ENCODE assay signal across 8 cellular contexts in genomic region chr17:41647940-41648410, GRCh38. TPM values are rescaled to one million over a fixed set of nuclear protein-coding genes. Genes with fewer than 3 reads are reported as not detected.
DNase-seq lines count a peak whose midpoint lies in the region; ATAC-seq and TF ChIP-seq lines count a peak whose summit lies in the region.

No MANE protein-coding gene starts in this region.

- H3K27me3 ChIP-seq in OCI-LY3 (ENCODE audit: low read depth, low read length), result no peaks in the 10 kb centered on the region

- H3K4me3 ChIP-seq in OCI-LY3 (ENCODE audit: low read length) (peak overlapping the region; percentile 80), mucosa of descending colon (no peak overlapping the region)

- no peaks in the 10 kb centered on the region for H3K36me3 ChIP-seq in OCI-LY3 (replicated peaks; ENCODE audit: low read depth, low read length)
- no peaks in the 10 kb centered on the region for H3K36me3 ChIP-seq in mucosa of descending colon (ENCODE audit: low read depth)

- H3K4me1 ChIP-seq in OCI-LY3 (ENCODE audit: low read length) (no peaks in the 10 kb centered on the region), mucosa of descending colon (ENCODE audit: low read depth) (peaks cover 41% of the 10 kb centered on the region)

- H3K9ac ChIP-seq in OCI-LY3 (ENCODE audit: low read length), result peak overlapping the region; percentile 61

- peak overlapping the region; percentile 98 for H3K4me2 ChIP-seq in OCI-LY3 (ENCODE audit: low read length)

- peak overlapping the region; percentile 93 for H2AFZ ChIP-seq in OCI-LY3 (ENCODE audit: low read depth, low read length)

- no peak overlapping the region; the same call in 1 of the 2 replicates for H3K27ac ChIP-seq in OCI-LY3 (ENCODE audit: low read length)

- no peaks in the 10 kb centered on the region for H3K9me3 ChIP-seq in OCI-LY3 (ENCODE audit: insufficient read depth, low read length)
- H3K9me3 ChIP-seq in mucosa of descending colon, result no peaks in the 10 kb centered on the region

- intact Hi-C loops in mucosa of descending colon (cut with DNase I, micrococcal nuclease), result loop anchor here in 1 of 2 donors (1.0 to 10.0 kb wide), 2 partner anchors 14 to 93 kb away; no protein-coding TSS in a partner anchor

- DNase-seq in DMS153 treated with DMSO at 0.1 percent for 48 hours (lab: John Stamatoyannopoulos, UW; ENCODE audit: unreplicated experiment), result peak; percentile 68
- DNase-seq in HT1080 (ENCODE audit: low read depth), result peak; percentile 72
- peak; percentile 89 for DNase-seq in activated T-cell treated with anti-CD3 and anti-CD28 coated beads for 4 hours
- peak; percentile 71 to 86 for DNase-seq in erythroblast (lab: John Stamatoyannopoulos, UW)
- peak; percentile 90 to 96 (median 96) for DNase-seq in mucosa of descending colon
- peak; percentile 85 to 86 for DNase-seq in stimulated activated CD8-positive, alpha-beta memory T cell treated with anti-CD3 and anti-CD28 coated beads, Interleukin-2, amount 100 ng/mL, for 48 hours (ENCODE audit: low read depth in 2 of 2)

- no peak for TF ChIP-seq POLR2A in erythroblast (IDR thresholded peaks at IDR 0.05; ENCODE audit: low read length)

- peak; percentile 88 for TF ChIP-seq CTCF in OCI-LY3 (IDR thresholded peaks at IDR 0.05; ENCODE audit: low read depth, low read length)
- TF ChIP-seq CTCF in mucosa of descending colon (IDR thresholded peaks at IDR 0.05), result peak; percentile 86

- no peaks in the 10 kb centered on the region for H4K20me1 ChIP-seq in OCI-LY3 (ENCODE audit: insufficient read depth, low read length)

- H3K79me2 ChIP-seq in OCI-LY3 (ENCODE audit: low read length), result no peaks in the 10 kb centered on the region

- peak; percentile 72 for ATAC-seq in mucosa of descending colon
- ATAC-seq in HG03469 (IDR thresholded peaks at IDR 0.05; ENCODE audit: unreplicated experiment), result no peak

RNA-seq across cellular contexts. Expression of gene KRT17, which starts 23.6 kb away (rescaled TPM):
- total RNA-seq in HT1080 (2014; rRNA removed; shearing (Covaris generic)), result 0.72 and 1.6 TPM in 2 replicates
- polyA plus RNA-seq in HT1080 (2015; cell fraction: cytosol; rRNA removed), result 1.9 and 2.4 TPM in 2 replicates
- 0.49 and 2.1 TPM in 2 replicates for polyA plus RNA-seq in HT1080 (2015; cell fraction: nucleus; rRNA removed)
- under 1 TPM in 1 of 3 donors, not detected in 2; 0.76 TPM for total RNA-seq in mucosa of descending colon

RNA-seq across cellular contexts. Expression of gene KRT16, which starts 35.4 kb away (rescaled TPM):
- total RNA-seq in HT1080 (2014; rRNA removed; shearing (Covaris generic)), result not detected in 2 replicates
- 0.06 TPM in 1 of 2 replicates, not detected in the other for polyA plus RNA-seq in HT1080 (2015; cell fraction: cytosol; rRNA removed)
- polyA plus RNA-seq in HT1080 (2015; cell fraction: nucleus; rRNA removed), result 0.07 TPM in 1 of 2 replicates, not detected in the other
- not detected for total RNA-seq in mucosa of descending colon

RNA-seq across cellular contexts. Expression of gene EIF1, which starts 40.7 kb away (rescaled TPM):
- 78.2 and 312 TPM in 2 replicates for total RNA-seq in HT1080 (2014; rRNA removed; shearing (Covaris generic))
- 402 and 484 TPM in 2 replicates for polyA plus RNA-seq in HT1080 (2015; cell fraction: cytosol; rRNA removed)
- polyA plus RNA-seq in HT1080 (2015; cell fraction: nucleus; rRNA removed), result 465 and 478 TPM in 2 replicates
- total RNA-seq in mucosa of descending colon, result 100 to 1,000 TPM; 547 to 915 (median 566) TPM
